ENCODE assay signal across 19 cellular contexts in genomic region chr1:56404561-56405030, GRCh38.
DNase-seq lines count a peak whose midpoint lies in the region; ATAC-seq and TF ChIP-seq lines count a peak whose summit lies in the region.
"Had no signal": no experiment of that assay in that cellular context is flagged by ENCODE, and none has a peak within 500 bp of the region (broad histone marks: within the 10 kb centered on the region; RNA-seq: fewer than 3 reads in every experiment).

No MANE protein-coding gene starts in this region.

- H3K27me3 ChIP-seq in ascending aorta, result no peaks in the 10 kb centered on the region
- H3K27me3 ChIP-seq in psoas muscle (ENCODE audit: insufficient read depth in 3 of 3, low read length in 2 of 3), result no peaks in the 10 kb centered on the region
- H3K27me3 ChIP-seq: foreskin keratinocyte, transverse colon had no signal

- DNase-seq in AG08395 (ENCODE audit: low spot score), result peak; percentile 31
- DNase-seq in ascending aorta (ENCODE audit: low spot score in 2 of 2), result no peak
- peak; percentile 47 for DNase-seq in Right ventricle myocardium superior
- peak; percentile 23 to 73 for DNase-seq in psoas muscle
- DNase-seq in LoVo (ENCODE audit: low spot score), result no peak
- no peak for DNase-seq in activated CD8-positive, alpha-beta memory T cell treated with anti-CD3 and anti-CD28 coated beads, Interleukin-2, amount 50 U/mL, for 4 hours
- no peak for DNase-seq in OCI-M2 (lab: John Stamatoyannopoulos, UW; ENCODE audit: unreplicated experiment)
- DNase-seq in posterior cingulate gyrus, result no peak
- DNase-seq: activated CD4-positive, alpha-beta T cell treated with anti-CD3 and anti-CD28 coated beads, Interleukin-2, amount 10 ng/mL, durations not matched to agents 7 days and 5 days; CD8-positive, alpha-beta memory T cell; DND-41; endodermal cell; foreskin keratinocyte; MV-4-11; NCI-H748 treated with DMSO at 0.1 percent for 48 hours; retina; transverse colon had no signal

- TF ChIP-seq CTCF in ascending aorta (IDR thresholded peaks at IDR 0.05), result no peak
- no peak for TF ChIP-seq CTCF in psoas muscle (IDR thresholded peaks at IDR 0.05)

- no peaks in the 10 kb centered on the region for H3K9me3 ChIP-seq in ascending aorta
- no peaks in the 10 kb centered on the region for H3K9me3 ChIP-seq in psoas muscle
- H3K9me3 ChIP-seq: transverse colon had no signal

- H3K36me3 ChIP-seq in ascending aorta (no peaks in the 10 kb centered on the region), psoas muscle (ENCODE audit: insufficient read depth in 1 of 2, low read depth in 1 of 2) (no peaks in the 10 kb centered on the region)
- H3K36me3 ChIP-seq: transverse colon had no signal

- peak overlapping the region; percentile 11 to 34 for H3K4me3 ChIP-seq in ascending aorta
- no peak overlapping the region for H3K4me3 ChIP-seq in psoas muscle
- H3K4me3 ChIP-seq: lung, transverse colon had no signal

- intact Hi-C loops in ascending aorta (cut with DNase I) (no loop called here), Right ventricle myocardium superior (cut with DNase I) (no loop called here), psoas muscle (cut with DNase I) (loop anchor here in 1 of 2 donors (5.0 kb wide), 1 partner anchor 173 kb away; the partner anchor contains the start of gene PLPP3), posterior cingulate gyrus (cut with DNase I) (no loop called here)

- peak overlapping the region; percentile 70 to 74 for H3K27ac ChIP-seq in ascending aorta
- H3K27ac ChIP-seq in psoas muscle, result peak overlapping the region; percentile 0
- H3K27ac ChIP-seq: foreskin keratinocyte, transverse colon had no signal

- H3K4me1 ChIP-seq in ascending aorta (peaks cover 3 to 10% of the 10 kb centered on the region in 2 donors), psoas muscle (no peaks in the 10 kb centered on the region)
- H3K4me1 ChIP-seq: foreskin keratinocyte, transverse colon had no signal

- ATAC-seq in Right ventricle myocardium superior (ENCODE audit: poor library complexity), result peak; percentile 71
- peak; percentile 27 to 64 (median 50) for ATAC-seq in psoas muscle
- ATAC-seq: foreskin keratinocyte, HepG2 had no signal

- WGBS in psoas muscle, 3 donors, result 63 to 69% (median 63%) methylated on average over 7 of the region's 7 CpGs

Comparison
In these comparisons a context has a peak if more than half of its experiments do, and no peak if none do; other contexts are left out.
1. DNase-seq: peak in AG08395 (single experiment), Right ventricle myocardium superior (single experiment) and psoas muscle (2 of 2); none in ascending aorta (0 of 2), LoVo (single experiment), activated CD8-positive, alpha-beta memory T cell treated with anti-CD3 and anti-CD28 coated beads, Interleukin-2, amount 50 U/mL, for 4 hours (single experiment), OCI-M2 (single experiment) and posterior cingulate gyrus (0 of 10).